In the genomic region with DNA sequence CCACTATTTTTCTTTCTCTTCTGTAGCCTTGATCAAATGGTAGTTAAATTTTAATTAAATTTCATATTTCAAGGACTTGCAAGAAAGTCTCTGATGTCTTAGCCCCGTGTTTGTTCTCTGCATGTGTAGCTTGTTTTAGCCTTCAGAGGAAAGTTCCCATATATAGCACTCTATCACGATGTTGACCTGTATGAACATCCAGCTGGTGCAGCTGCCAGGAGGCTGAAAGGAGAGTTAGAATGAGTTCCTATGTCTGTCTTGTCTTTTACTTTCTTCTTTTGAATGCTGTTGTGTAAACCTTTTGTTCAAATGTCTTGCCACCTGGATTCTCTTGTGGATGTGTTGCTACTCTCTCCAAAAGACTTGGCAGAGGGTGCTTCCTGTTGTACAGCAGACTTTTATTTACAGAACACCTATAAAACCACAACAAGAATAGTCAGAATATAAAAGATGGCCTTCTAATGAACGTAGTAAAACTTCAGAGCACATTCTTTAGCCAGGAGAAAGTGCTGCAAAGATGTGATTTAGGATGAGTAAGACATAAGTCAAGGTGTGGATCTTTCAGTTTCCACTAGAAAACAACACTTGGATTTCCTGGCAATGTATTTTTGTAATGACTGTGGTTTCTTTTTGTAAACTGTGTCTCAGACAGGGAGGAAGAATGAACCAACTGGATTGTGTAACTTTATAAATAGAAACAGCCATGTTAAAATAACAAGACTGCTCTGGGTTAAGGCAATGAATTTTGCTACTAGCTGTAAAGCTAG, we compare ENCODE assay signal across 11 cellular contexts. TPM values are rescaled to one million over a fixed set of nuclear protein-coding genes. Genes with fewer than 3 reads are reported as not detected.
DNase-seq lines count a peak whose midpoint lies in the region; ATAC-seq and TF ChIP-seq lines count a peak whose summit lies in the region.
"Had no signal": no experiment of that assay in that cellular context is flagged by ENCODE, and none has a peak within 500 bp of the region (broad histone marks: within the 10 kb centered on the region; RNA-seq: fewer than 3 reads in every experiment).

No MANE protein-coding gene starts in this region.

- H2AFZ ChIP-seq in SK-N-SH (ENCODE audit: low read depth) = no peak overlapping the region

- H3K9ac ChIP-seq in SK-N-SH = no peak overlapping the region; the same call in 1 of the 2 replicates

- no peak for TF ChIP-seq RAD21 in SK-N-SH (IDR thresholded peaks at IDR 0.05; ENCODE audit: low read length)

- no peaks in the 10 kb centered on the region for H3K36me3 Mint-ChIP-seq in effector memory CD8-positive, alpha-beta T cell (ENCODE audit: insufficient read depth)
- H3K36me3 Mint-ChIP-seq: stimulated activated naive B cell treated with anti-CD40 and anti-IgM and Interleukin-4, amounts not matched to agents 10 μg/mL and 1 μg/mL and 100 μg/mL, for 72 hours had no signal

- TF ChIP-seq EP300 in SK-N-SH (IDR thresholded peaks at IDR 0.05; ENCODE audit: borderline replicate concordance in 1 of 2, low read depth in 1 of 2, low read length in 1 of 2) = peak in 1 of 2 experiments; percentile 35; a peak in 1 of 4 replicates

- H3K4me1 ChIP-seq in SK-N-SH (ENCODE audit: control insufficient read depth in 1 of 2, insufficient read depth in 2 of 2, low read depth in 1 of 2, low read length in 1 of 2) (peaks cover 0 to 30% of the 10 kb centered on the region in 2 experiments; a peak in 2 of 4 replicates), right atrium auricular region (peaks cover 0 to 22% of the 10 kb centered on the region in 2 donors)

- no peaks in the 10 kb centered on the region for H3K9me2 ChIP-seq in SK-N-SH

- no peaks in the 10 kb centered on the region for H4K20me1 ChIP-seq in SK-N-SH (ENCODE audit: insufficient read depth)

- H3K9me3 Mint-ChIP-seq in effector memory CD8-positive, alpha-beta T cell = peaks cover 5 to 9% of the 10 kb centered on the region in 2 donors
- H3K9me3 Mint-ChIP-seq: stimulated activated naive B cell treated with anti-CD40 and anti-IgM and Interleukin-4, amounts not matched to agents 10 μg/mL and 1 μg/mL and 100 μg/mL, for 72 hours had no signal

- no peaks in the 10 kb centered on the region for H3K4me1 Mint-ChIP-seq in effector memory CD8-positive, alpha-beta T cell (ENCODE audit: low read depth in 2 of 2)
- H3K4me1 Mint-ChIP-seq: stimulated activated naive B cell treated with anti-CD40 and anti-IgM and Interleukin-4, amounts not matched to agents 10 μg/mL and 1 μg/mL and 100 μg/mL, for 72 hours had no signal

- H3F3A ChIP-seq in SK-N-SH (replicated peaks; ENCODE audit: insufficient read depth) = peaks cover 37% of the 10 kb centered on the region

- in situ Hi-C loops in G401 (cut with HindIII; ENCODE audit: low sequenced_read_pairs) = no loop called here

- H3K9me3 ChIP-seq in SK-N-SH (no peaks in the 10 kb centered on the region), right atrium auricular region (no peaks in the 10 kb centered on the region)

- no peak overlapping the region for H3K4me3 ChIP-seq in SK-N-SH (ENCODE audit: low read depth in 2 of 2, low read length in 1 of 2)
- H3K4me3 ChIP-seq in right atrium auricular region = no peak overlapping the region

- CTCF ChIA-PET in SK-N-SH (lab: Yijun Ruan, JAX) = no interaction called here

- POLR2A ChIA-PET in SK-N-SH (lab: Yijun Ruan, JAX) = no interaction called here

- H3K27me3 Mint-ChIP-seq in effector memory CD8-positive, alpha-beta T cell = no peaks in the 10 kb centered on the region
- H3K27me3 Mint-ChIP-seq: stimulated activated naive B cell treated with anti-CD40 and anti-IgM and Interleukin-4, amounts not matched to agents 10 μg/mL and 1 μg/mL and 100 μg/mL, for 72 hours had no signal

- no peaks in the 10 kb centered on the region for H3K79me2 ChIP-seq in SK-N-SH (ENCODE audit: insufficient read depth)

- H3K4me2 ChIP-seq in SK-N-SH = peak overlapping the region; percentile 41

- DNase-seq in Right ventricle myocardium inferior (ENCODE audit: missing footprints) (peak; percentile 37), cardiac septum (ENCODE audit: low spot score) (no peak), SK-N-SH (no peak), right atrium auricular region (ENCODE audit: low spot score) (no peak), G401 (ENCODE audit: low spot score) (no peak), AML-193 (lab: John Stamatoyannopoulos, UW) (no peak), NCI-H2081 (lab: John Stamatoyannopoulos, UW) (no peak)
- no peak for DNase-seq in effector memory CD8-positive, alpha-beta T cell
- DNase-seq: DND-41; NCI-H1694 treated with DMSO at 0.1 percent for 48 hours; stimulated activated naive B cell treated with anti-CD40 and anti-IgM and Interleukin-4, amounts not matched to agents 10 μg/mL and 1 μg/mL and 100 μg/mL, for 72 hours had no signal

- H3K27me3 ChIP-seq in SK-N-SH (ENCODE audit: insufficient read depth) (no peaks in the 10 kb centered on the region), right atrium auricular region (no peaks in the 10 kb centered on the region)

- H3K36me3 ChIP-seq in SK-N-SH (replicated peaks in 1 of 2; ENCODE audit: control insufficient read depth in 1 of 2, insufficient read depth in 2 of 2, low read length in 1 of 2) = no peaks in the 10 kb centered on the region
- no peaks in the 10 kb centered on the region for H3K36me3 ChIP-seq in right atrium auricular region

- peak; percentile 78 for ATAC-seq in Right ventricle myocardium inferior
- no peak for ATAC-seq in effector memory CD8-positive, alpha-beta T cell (replicated peaks)
- ATAC-seq: stimulated activated naive B cell treated with anti-CD40 and anti-IgM and Interleukin-4, amounts not matched to agents 10 μg/mL and 1 μg/mL and 100 μg/mL, for 72 hours had no signal

- H3K4me3 Mint-ChIP-seq in effector memory CD8-positive, alpha-beta T cell = no peak overlapping the region
- H3K4me3 Mint-ChIP-seq: stimulated activated naive B cell treated with anti-CD40 and anti-IgM and Interleukin-4, amounts not matched to agents 10 μg/mL and 1 μg/mL and 100 μg/mL, for 72 hours had no signal

- 3% methylated on average over 3 of the region's 3 CpGs for WGBS in SK-N-SH (ENCODE audit: low lambda C conversion rate)

- no peak for TF ChIP-seq CTCF in SK-N-SH (IDR thresholded peaks at IDR 0.05)
- TF ChIP-seq CTCF in right atrium auricular region (IDR thresholded peaks at IDR 0.05) = no peak

- intact Hi-C loops in Right ventricle myocardium inferior (cut with DNase I) (no loop called here), cardiac septum (cut with DNase I) (no loop called here)

- H3K27ac Mint-ChIP-seq in effector memory CD8-positive, alpha-beta T cell = no peak overlapping the region
- H3K27ac Mint-ChIP-seq: stimulated activated naive B cell treated with anti-CD40 and anti-IgM and Interleukin-4, amounts not matched to agents 10 μg/mL and 1 μg/mL and 100 μg/mL, for 72 hours had no signal

- peak overlapping the region; percentile 64 to 75; a peak in 3 of 4 replicates for H3K27ac ChIP-seq in SK-N-SH (ENCODE audit: low read depth in 2 of 2, low read length in 1 of 2)
- peak overlapping the region; percentile 62 to 86 for H3K27ac ChIP-seq in right atrium auricular region

TF ChIP-seq in SK-N-SH, 30 proteins besides CTCF, POLR2A, EP300 and RAD21:
- TF ChIP-seq TCF12 (IDR thresholded peaks at IDR 0.05) = peak; percentile 86
- TF ChIP-seq RXRA (IDR thresholded peaks at IDR 0.05; ENCODE audit: borderline replicate concordance, low read depth) = peak; percentile 30; the same call in 1 of the 2 replicates
- TF ChIP-seq, protein P1, sequence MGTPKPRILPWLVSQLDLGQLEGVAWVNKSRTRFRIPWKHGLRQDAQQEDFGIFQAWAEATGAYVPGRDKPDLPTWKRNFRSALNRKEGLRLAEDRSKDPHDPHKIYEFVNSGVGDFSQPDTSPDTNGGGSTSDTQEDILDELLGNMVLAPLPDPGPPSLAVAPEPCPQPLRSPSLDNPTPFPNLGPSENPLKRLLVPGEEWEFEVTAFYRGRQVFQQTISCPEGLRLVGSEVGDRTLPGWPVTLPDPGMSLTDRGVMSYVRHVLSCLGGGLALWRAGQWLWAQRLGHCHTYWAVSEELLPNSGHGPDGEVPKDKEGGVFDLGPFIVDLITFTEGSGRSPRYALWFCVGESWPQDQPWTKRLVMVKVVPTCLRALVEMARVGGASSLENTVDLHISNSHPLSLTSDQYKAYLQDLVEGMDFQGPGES (IDR thresholded peaks at IDR 0.05; ENCODE audit: low read depth, low read length) = no peak
- peak; percentile 88 for TF ChIP-seq MEF2A (IDR thresholded peaks at IDR 0.05; ENCODE audit: borderline replicate concordance, low read depth)
- TF ChIP-seq, protein P2, sequence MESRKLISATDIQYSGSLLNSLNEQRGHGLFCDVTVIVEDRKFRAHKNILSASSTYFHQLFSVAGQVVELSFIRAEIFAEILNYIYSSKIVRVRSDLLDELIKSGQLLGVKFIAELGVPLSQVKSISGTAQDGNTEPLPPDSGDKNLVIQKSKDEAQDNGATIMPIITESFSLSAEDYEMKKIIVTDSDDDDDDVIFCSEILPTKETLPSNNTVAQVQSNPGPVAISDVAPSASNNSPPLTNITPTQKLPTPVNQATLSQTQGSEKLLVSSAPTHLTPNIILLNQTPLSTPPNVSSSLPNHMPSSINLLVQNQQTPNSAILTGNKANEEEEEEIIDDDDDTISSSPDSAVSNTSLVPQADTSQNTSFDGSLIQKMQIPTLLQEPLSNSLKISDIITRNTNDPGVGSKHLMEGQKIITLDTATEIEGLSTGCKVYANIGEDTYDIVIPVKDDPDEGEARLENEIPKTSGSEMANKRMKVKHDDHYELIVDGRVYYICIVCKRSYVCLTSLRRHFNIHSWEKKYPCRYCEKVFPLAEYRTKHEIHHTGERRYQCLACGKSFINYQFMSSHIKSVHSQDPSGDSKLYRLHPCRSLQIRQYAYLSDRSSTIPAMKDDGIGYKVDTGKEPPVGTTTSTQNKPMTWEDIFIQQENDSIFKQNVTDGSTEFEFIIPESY (IDR thresholded peaks at IDR 0.05; ENCODE audit: borderline replicate concordance, low read depth) = no peak
- peak; percentile 67; the same call in 1 of the 2 replicates for TF ChIP-seq NFIC (IDR thresholded peaks at IDR 0.05; ENCODE audit: borderline replicate concordance)

RNA-seq across cellular contexts. Expression of a gene that starts 17.2 kb away (rescaled TPM):
- total RNA-seq in Right ventricle myocardium inferior (2.6 TPM), cardiac septum (2.9 TPM), right atrium auricular region (1 to 10 TPM; 4.4 to 5.1 TPM)
- 10.5 and 15.9 TPM in 2 replicates for polyA plus RNA-seq in SK-N-SH (2012; rRNA removed)
- 11.0 and 11.5 TPM in 2 replicates for polyA plus RNA-seq in SK-N-SH (2012; cell fraction: cytosol; rRNA removed)
- 18.2 and 30.7 TPM in 2 replicates for polyA plus RNA-seq in SK-N-SH (2012; cell fraction: nucleus; rRNA removed)
- total RNA-seq in G401 (2014; rRNA removed; shearing (Covaris generic)) = not detected in 2 replicates
